In genomic region chr20:22511943-22512910, GRCh38 we compare ENCODE assay signal across 14 cellular contexts.
DNase-seq lines count a peak whose midpoint lies in the region; TF ChIP-seq lines count a peak whose summit lies in the region.
"Had no signal": no experiment of that assay in that cellular context is flagged by ENCODE, and none has a peak within 500 bp of the region (broad histone marks: within the 10 kb centered on the region; RNA-seq: fewer than 3 reads in every experiment).

No MANE protein-coding gene starts in this region.

- no peaks in the 10 kb centered on the region for H3K36me3 ChIP-seq in endodermal cell (ENCODE audit: control insufficient read depth, insufficient read depth, low read length)

- H3K9me3 Mint-ChIP-seq in endodermal cell (no peaks in the 10 kb centered on the region), progenitor cell of endocrine pancreas (ENCODE audit: low read depth) (no peaks in the 10 kb centered on the region)

- peak overlapping the region; percentile 46 for H3K27ac Mint-ChIP-seq in endodermal cell
- H3K27ac Mint-ChIP-seq in progenitor cell of endocrine pancreas = peak overlapping the region; percentile 96
- H3K27ac Mint-ChIP-seq: CD14-positive monocyte had no signal

- H3K9me3 ChIP-seq in endodermal cell (ENCODE audit: control insufficient read depth, low read length) = no peaks in the 10 kb centered on the region

- H3K4me3 Mint-ChIP-seq in endodermal cell = peak overlapping the region; percentile 9
- peak overlapping the region; percentile 48 for H3K4me3 Mint-ChIP-seq in progenitor cell of endocrine pancreas (ENCODE audit: low read depth)
- H3K4me3 Mint-ChIP-seq: CD14-positive monocyte had no signal

- 69 to 86% methylated on average over 10 to 17 of the region's 17 CpGs for WGBS in endodermal cell (ENCODE audit: insufficient coverage in 1 of 2, insufficient read length in 1 of 2), 2 experiments

- H3K36me3 Mint-ChIP-seq in endodermal cell (ENCODE audit: low read depth) (no peaks in the 10 kb centered on the region), progenitor cell of endocrine pancreas (ENCODE audit: insufficient read depth) (no peaks in the 10 kb centered on the region)
- H3K36me3 Mint-ChIP-seq: CD14-positive monocyte had no signal

- H3K9ac ChIP-seq in endodermal cell (ENCODE audit: extremely low read depth, low read length, poor library complexity, severe bottlenecking) = no peak overlapping the region
- H3K9ac ChIP-seq: parathyroid adenoma had no signal

- no peaks in the 10 kb centered on the region for H3K27me3 Mint-ChIP-seq in endodermal cell (ENCODE audit: insufficient read depth)
- H3K27me3 Mint-ChIP-seq in progenitor cell of endocrine pancreas = no peaks in the 10 kb centered on the region

- peak; percentile 91 for DNase-seq in HT1080 (ENCODE audit: low read depth)
- DNase-seq in NCI-H510A treated with DMSO at 0.1 percent for 48 hours (lab: John Stamatoyannopoulos, UW) = peak; percentile 99
- peak; percentile 62 for DNase-seq in endodermal cell
- peak; percentile 58 for DNase-seq in progenitor cell of endocrine pancreas (ENCODE audit: low spot score, unreplicated experiment)
- no peak for DNase-seq in T-helper 9 cell
- DNase-seq in NCI-H524 treated with DMSO at 0.1 percent for 48 hours (lab: John Stamatoyannopoulos, UW) = no peak
- DNase-seq in AML-193 (lab: John Stamatoyannopoulos, UW) = no peak
- DNase-seq in effector CD8-positive, alpha-beta T cell (lab: John Stamatoyannopoulos, UW) = no peak
- DNase-seq: KBM-7; stimulated activated CD4-positive, alpha-beta T cell treated with anti-CD3 and anti-CD28 coated beads, Interleukin-4, amount 100 ng/mL, for 24 hours; substantia nigra had no signal

- H3K4me1 Mint-ChIP-seq in endodermal cell = peaks cover 70% of the 10 kb centered on the region
- H3K4me1 Mint-ChIP-seq in progenitor cell of endocrine pancreas (ENCODE audit: low read depth) = peaks cover 79% of the 10 kb centered on the region
- H3K4me1 Mint-ChIP-seq: CD14-positive monocyte had no signal

- TF ChIP-seq CTCF in endodermal cell (conservative IDR thresholded peaks at IDR 0.05) (no peak), progenitor cell of endocrine pancreas (IDR thresholded peaks at IDR 0.05; ENCODE audit: unreplicated experiment) (no peak)

- no peaks in the 10 kb centered on the region for H3K27me3 ChIP-seq in endodermal cell (ENCODE audit: control insufficient read depth, insufficient read depth, low read length, poor library complexity, severe bottlenecking)

- H3K4me1 ChIP-seq in endodermal cell (ENCODE audit: control insufficient read depth, insufficient read depth, low read length) = peaks cover 24% of the 10 kb centered on the region
- H3K4me1 ChIP-seq: parathyroid adenoma had no signal

- peak overlapping the region; percentile 30 for H3K27ac ChIP-seq in endodermal cell (ENCODE audit: low read depth, low read length)
- H3K27ac ChIP-seq: parathyroid adenoma had no signal

- H3K4me3 ChIP-seq in endodermal cell (ENCODE audit: low read length) = no peak overlapping the region
- H3K4me3 ChIP-seq: GM12878 had no signal

Comparison
In these comparisons a context has a peak if more than half of its experiments do, and no peak if none do; other contexts are left out.
1. DNase-seq: peak in HT1080 (single experiment), NCI-H510A treated with DMSO at 0.1 percent for 48 hours (single experiment), endodermal cell (single experiment) and progenitor cell of endocrine pancreas (single experiment); none in T-helper 9 cell (single experiment), NCI-H524 treated with DMSO at 0.1 percent for 48 hours (single experiment), AML-193 (0 of 2) and effector CD8-positive, alpha-beta T cell (single experiment).